In the genomic region with DNA sequence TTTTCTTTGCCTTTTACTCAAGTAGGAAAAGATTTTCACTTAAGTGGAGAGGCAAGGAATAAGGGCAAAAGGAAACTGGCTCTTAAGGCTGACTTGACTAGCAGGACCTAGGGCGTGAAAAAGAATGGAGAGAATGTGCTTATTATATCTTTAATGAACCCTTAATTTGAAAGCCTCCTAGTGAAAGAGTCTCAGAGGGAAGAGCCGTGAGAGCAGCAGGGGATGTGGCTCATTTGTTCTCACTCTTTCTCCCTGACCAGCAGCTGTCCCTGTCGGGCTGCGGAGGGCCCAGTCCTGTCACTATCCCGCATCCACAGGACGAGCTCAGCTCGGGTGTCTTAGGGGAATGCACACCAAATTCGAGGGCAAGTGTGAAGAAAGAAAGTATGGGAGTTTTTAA, we compare ENCODE assay signal across 1 cellular context.
TF ChIP-seq lines count a peak whose summit lies in the region.

No MANE protein-coding gene starts in this region.

TF ChIP-seq in SK-N-SH, 30 proteins besides CTCF, POLR2A, EP300 and RAD21 (continued from another document):
- TF ChIP-seq TAF1 (IDR thresholded peaks at IDR 0.05; ENCODE audit: borderline replicate concordance, low read depth, low read length) (no peak), CHD2 (IDR thresholded peaks at IDR 0.05; ENCODE audit: low read length, partially characterized antibody) (no peak)
- TF ChIP-seq, protein P1, sequence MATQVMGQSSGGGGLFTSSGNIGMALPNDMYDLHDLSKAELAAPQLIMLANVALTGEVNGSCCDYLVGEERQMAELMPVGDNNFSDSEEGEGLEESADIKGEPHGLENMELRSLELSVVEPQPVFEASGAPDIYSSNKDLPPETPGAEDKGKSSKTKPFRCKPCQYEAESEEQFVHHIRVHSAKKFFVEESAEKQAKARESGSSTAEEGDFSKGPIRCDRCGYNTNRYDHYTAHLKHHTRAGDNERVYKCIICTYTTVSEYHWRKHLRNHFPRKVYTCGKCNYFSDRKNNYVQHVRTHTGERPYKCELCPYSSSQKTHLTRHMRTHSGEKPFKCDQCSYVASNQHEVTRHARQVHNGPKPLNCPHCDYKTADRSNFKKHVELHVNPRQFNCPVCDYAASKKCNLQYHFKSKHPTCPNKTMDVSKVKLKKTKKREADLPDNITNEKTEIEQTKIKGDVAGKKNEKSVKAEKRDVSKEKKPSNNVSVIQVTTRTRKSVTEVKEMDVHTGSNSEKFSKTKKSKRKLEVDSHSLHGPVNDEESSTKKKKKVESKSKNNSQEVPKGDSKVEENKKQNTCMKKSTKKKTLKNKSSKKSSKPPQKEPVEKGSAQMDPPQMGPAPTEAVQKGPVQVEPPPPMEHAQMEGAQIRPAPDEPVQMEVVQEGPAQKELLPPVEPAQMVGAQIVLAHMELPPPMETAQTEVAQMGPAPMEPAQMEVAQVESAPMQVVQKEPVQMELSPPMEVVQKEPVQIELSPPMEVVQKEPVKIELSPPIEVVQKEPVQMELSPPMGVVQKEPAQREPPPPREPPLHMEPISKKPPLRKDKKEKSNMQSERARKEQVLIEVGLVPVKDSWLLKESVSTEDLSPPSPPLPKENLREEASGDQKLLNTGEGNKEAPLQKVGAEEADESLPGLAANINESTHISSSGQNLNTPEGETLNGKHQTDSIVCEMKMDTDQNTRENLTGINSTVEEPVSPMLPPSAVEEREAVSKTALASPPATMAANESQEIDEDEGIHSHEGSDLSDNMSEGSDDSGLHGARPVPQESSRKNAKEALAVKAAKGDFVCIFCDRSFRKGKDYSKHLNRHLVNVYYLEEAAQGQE (IDR thresholded peaks at IDR 0.05; ENCODE audit: low read depth, low read length): no peak
